Comparison of ENCODE assay signal across 1 cellular context in genomic region chr5:139636975-139637408, GRCh38.
TF ChIP-seq lines count a peak whose summit lies in the region.

No MANE protein-coding gene starts in this region.

TF ChIP-seq in K562, 482 proteins besides CTCF, POLR2A, EP300 and RAD21 (continued from another document):
- TF ChIP-seq ZNF512 (tag; IDR thresholded peaks at IDR 0.05) (no peak), SMARCE1 (IDR thresholded peaks at IDR 0.05) (peak; percentile 79), PPARD (CRISPR knock-in tag; IDR thresholded peaks at IDR 0.05) (no peak), POLR3A (IDR thresholded peaks at IDR 0.05; ENCODE audit: borderline replicate concordance, extremely low read depth, insufficient read depth, insufficient read length) (no peak), RFX1 (IDR thresholded peaks at IDR 0.05) (no peak), PRPF4 (IDR thresholded peaks at IDR 0.05; ENCODE audit: insufficient read depth, low read depth, low read length, poor library complexity, severe bottlenecking) (no peak), E4F1 (CRISPR knock-in tag; IDR thresholded peaks at IDR 0.05; ENCODE audit: borderline replicate concordance) (no peak), HNRNPK (IDR thresholded peaks at IDR 0.05; ENCODE audit: low read depth, low read length, poor library complexity, severe bottlenecking) (no peak), E2F3 (CRISPR knock-in tag; IDR thresholded peaks at IDR 0.05) (no peak), ZBTB2 (IDR thresholded peaks at IDR 0.05) (peak; percentile 66; the same call in 1 of the 2 replicates), ZNF431 (CRISPR knock-in tag; IDR thresholded peaks at IDR 0.05) (no peak), ELF2 (CRISPR knock-in tag; IDR thresholded peaks at IDR 0.05) (no peak), BRF1 (IDR thresholded peaks at IDR 0.05; ENCODE audit: borderline replicate concordance, extremely low read depth, insufficient read length) (no peak), HSF4 (CRISPR knock-in tag; IDR thresholded peaks at IDR 0.05; ENCODE audit: borderline replicate concordance) (no peak), FOXM1 (IDR thresholded peaks at IDR 0.05; ENCODE audit: low read depth) (no peak), FOXM1 (CRISPR knock-in tag; IDR thresholded peaks at IDR 0.05; ENCODE audit: low read depth) (no peak), ZBTB43 (CRISPR knock-in tag; IDR thresholded peaks at IDR 0.05) (no peak), TGIF2 (CRISPR knock-in tag; IDR thresholded peaks at IDR 0.05) (no peak), SAFB2 (IDR thresholded peaks at IDR 0.05; ENCODE audit: borderline replicate concordance, low read depth, low read length, severe bottlenecking) (no peak), HES1 (IDR thresholded peaks at IDR 0.05; ENCODE audit: low read depth) (no peak), SMAD4 (CRISPR knock-in tag; conservative IDR thresholded peaks at IDR 0.05) (no peak), POLR2B (IDR thresholded peaks at IDR 0.05; ENCODE audit: low read depth, partially characterized antibody) (peak; percentile 35), STAT5A (IDR thresholded peaks at IDR 0.05; ENCODE audit: borderline replicate concordance, low read length) (no peak; the same call in 1 of the 2 replicates), NFYB (IDR thresholded peaks at IDR 0.05; ENCODE audit: extremely low read depth, insufficient read length) (no peak), NCOA4 (IDR thresholded peaks at IDR 0.05; ENCODE audit: partially characterized antibody) (no peak), ETV1 (tag; conservative IDR thresholded peaks at IDR 0.05; ENCODE audit: low read depth) (no peak), NONO (IDR thresholded peaks at IDR 0.05; ENCODE audit: low read depth in 2 of 2, low read length in 1 of 2) (no peak), ZBTB9 (CRISPR knock-in tag; IDR thresholded peaks at IDR 0.05) (no peak)
TF ChIP-seq in K562: peak in this region for 32.
